ENCODE assay signal across 9 cellular contexts in the genomic region with DNA sequence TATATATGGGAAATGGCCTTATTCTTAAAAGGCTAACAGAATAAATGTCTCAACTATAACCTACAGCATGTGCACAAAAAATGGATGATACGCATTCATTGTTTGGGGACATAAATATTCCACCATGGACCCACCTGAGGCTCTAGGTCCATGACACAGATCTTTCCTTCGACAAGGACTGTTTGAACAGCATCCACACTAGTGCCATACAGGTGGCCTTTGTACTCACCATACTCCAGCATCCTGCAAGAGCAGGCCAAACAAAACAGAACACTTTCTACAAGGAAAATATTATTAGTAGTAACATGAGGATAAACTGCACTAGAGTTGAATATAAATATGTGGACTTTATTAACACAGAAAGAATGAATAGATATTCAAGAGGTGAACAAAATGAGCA. TPM values are rescaled to one million over a fixed set of nuclear protein-coding genes. Genes with fewer than 3 reads are reported as not detected.
"Had no signal": no experiment of that assay in that cellular context is flagged by ENCODE, and none has a peak within 500 bp of the region (broad histone marks: within the 10 kb centered on the region; RNA-seq: fewer than 3 reads in every experiment).

No MANE protein-coding gene starts in this region.

- H3K4me3 ChIP-seq: K562 had no signal

- FAIRE-seq: HTR-8/SVneo, K562 had no signal

- H3K36me3 Mint-ChIP-seq: IgD-negative memory B cell had no signal

- H3K4me1 Mint-ChIP-seq: IgD-negative memory B cell had no signal

- H3K4me3 Mint-ChIP-seq: IgD-negative memory B cell had no signal

- H3K27ac ChIP-seq: HL-60, KMS-11 had no signal

- H3K9ac ChIP-seq: KMS-11 had no signal

- ATAC-seq: K562 had no signal

- DNase-seq: IMR-90, KBM-7, KG1 had no signal

- H3K9me3 Mint-ChIP-seq: IgD-negative memory B cell had no signal

- H3K4me2 ChIP-seq: KMS-11 had no signal

RNA-seq across cellular contexts. Expression of gene MPP4, which starts 49.0 kb away (rescaled TPM):
- total RNA-seq: HT-29, K562 had no signal
- polyA plus RNA-seq: IgD-negative memory B cell had no signal
